38 cellular contexts compared by ENCODE assay signal in genomic region chr16:27020031-27020430, GRCh38. TPM values are rescaled to one million over a fixed set of nuclear protein-coding genes. Genes with fewer than 3 reads are reported as not detected.
"Had no signal": no experiment of that assay in that cellular context is flagged by ENCODE, and none has a peak within 500 bp of the region (broad histone marks: within the 10 kb centered on the region; RNA-seq: fewer than 3 reads in every experiment).

No MANE protein-coding gene starts in this region.

- DNase-seq: Karpas-422, Kasumi-1, MG63, MM.1S, MV-4-11, NCI-H1048, NCI-H1092, NCI-H1092 treated with DMSO at 0.1 percent for 48 hours, NCI-H1105, NCI-H1105 treated with DMSO at 0.1 percent for 48 hours, NCI-H1417, NCI-H1417 treated with DMSO at 0.1 percent for 48 hours, NCI-H1436, NCI-H1436 treated with DMSO at 0.1 percent for 48 hours, NCI-H146, NCI-H1694, NCI-H1694 treated with DMSO at 0.1 percent for 48 hours, NCI-H187, NCI-H187 treated with DMSO at 0.1 percent for 48 hours, NCI-H1930, NCI-H2029, NCI-H2029 treated with DMSO at 0.1 percent for 48 hours, NCI-H2081, NCI-H2081 treated with DMSO at 0.1 percent for 48 hours, NCI-H2107, NCI-H2171, NCI-H2171 treated with DMSO at 0.1 percent for 48 hours, NCI-H2227 treated with DMSO at 0.1 percent for 48 hours, NCI-H226, NCI-H345, NCI-H446, NCI-H446 treated with DMSO at 0.1 percent for 48 hours, NCI-H510A, NCI-H510A treated with DMSO at 0.1 percent for 48 hours had no signal

- H3K9me3 ChIP-seq: MG63 had no signal

- H3K36me3 ChIP-seq: MG63 had no signal

- H3K4me3 ChIP-seq: MG63 had no signal

RNA-seq across cellular contexts. Expression of gene C16orf82, which starts 46.7 kb away (rescaled TPM):
- total RNA-seq: LHCN-M2, M059J, MCF 10A, NCI-H460 had no signal
